9 cellular contexts compared by ENCODE assay signal in genomic region chr1:2528966-2529750, GRCh38. TPM values are rescaled to one million over a fixed set of nuclear protein-coding genes. Genes with fewer than 3 reads are reported as not detected.
DNase-seq lines count a peak whose midpoint lies in the region; ATAC-seq and TF ChIP-seq lines count a peak whose summit lies in the region.
"Had no signal": no experiment of that assay in that cellular context is flagged by ENCODE, and none has a peak within 500 bp of the region (broad histone marks: within the 10 kb centered on the region; RNA-seq: fewer than 3 reads in every experiment).

No MANE protein-coding gene starts in this region.

- H3K36me3 ChIP-seq in endodermal cell (ENCODE audit: control insufficient read depth, insufficient read depth, low read length) (no peaks in the 10 kb centered on the region), sigmoid colon (no peaks in the 10 kb centered on the region)

- H3K9ac ChIP-seq in endodermal cell (ENCODE audit: extremely low read depth, low read length, poor library complexity, severe bottlenecking): no peak overlapping the region

- peaks cover 71% of the 10 kb centered on the region for H3K27me3 ChIP-seq in endodermal cell (ENCODE audit: control insufficient read depth, insufficient read depth, low read length, poor library complexity, severe bottlenecking)
- H3K27me3 ChIP-seq in sigmoid colon: peaks cover 35 to 65% (median 58%) of the 10 kb centered on the region in 3 donors

- TF ChIP-seq POLR2A in sigmoid colon (IDR thresholded peaks at IDR 0.05): no peak

- POLR2A ChIA-PET in activated CD4-positive, alpha-beta T cell treated with anti-CD3 and anti-CD28 coated beads for 36 hours (lab: Charles Lee): interaction anchor here (1.4 kb wide), 1 partner anchor 12 kb away, joined by 4 read pairs; no protein-coding TSS in a partner anchor

- intact Hi-C loops in activated CD4-positive, alpha-beta T cell treated with anti-CD3 and anti-CD28 coated beads for 36 hours (cut with DNase I, micrococcal nuclease): loop anchor here in 1 of 2 experiments (10.0 kb wide), 2 partner anchors 1096 to 1326 kb away; partner anchors contain the start of genes CEP104, DFFB and TPRG1L
- intact Hi-C loops in sigmoid colon (cut with DNase I): loop anchor here (5.0 to 10.0 kb wide), 2 partner anchors 116 to 327 kb away; no protein-coding TSS in a partner anchor

- CTCF ChIA-PET in activated CD4-positive, alpha-beta T cell treated with anti-CD3 and anti-CD28 coated beads for 36 hours (lab: Charles Lee): interaction anchor here (1.1 kb wide), 1 partner anchor 17 kb away, joined by 3 read pairs; no protein-coding TSS in a partner anchor

- H3K9me3 ChIP-seq in endodermal cell (ENCODE audit: control insufficient read depth, low read length) (no peaks in the 10 kb centered on the region), sigmoid colon (no peaks in the 10 kb centered on the region)

- no peak for TF ChIP-seq EP300 in sigmoid colon (IDR thresholded peaks at IDR 0.05)

- TF ChIP-seq CTCF in GM12874 (IDR thresholded peaks at IDR 0.05; ENCODE audit: insufficient read depth, low read depth, low read length) (0 out of 2 replicates have a peak, but pooled peaks have one; percentile 20), endodermal cell (conservative IDR thresholded peaks at IDR 0.05) (peak; percentile 24), sigmoid colon (IDR thresholded peaks at IDR 0.05) (no peak)

- peaks cover 27% of the 10 kb centered on the region for H3K4me1 Mint-ChIP-seq in activated CD4-positive, alpha-beta T cell treated with anti-CD3 and anti-CD28 coated beads for 36 hours
- H3K4me1 Mint-ChIP-seq in endodermal cell: peaks cover 14% of the 10 kb centered on the region

- H3K4me1 ChIP-seq in endodermal cell (ENCODE audit: control insufficient read depth, insufficient read depth, low read length): no peaks in the 10 kb centered on the region
- peaks cover 0 to 55% (median 53%) of the 10 kb centered on the region in 4 donors for H3K4me1 ChIP-seq in sigmoid colon

- 5 to 7% methylated on average over 26 to 77 of the region's 77 CpGs for WGBS in endodermal cell (ENCODE audit: insufficient coverage in 1 of 2, insufficient read length in 1 of 2), 2 experiments
- WGBS in sigmoid colon, 2 donors: 2 to 3% methylated on average over 77 of the region's 77 CpGs

- H3K27me3 Mint-ChIP-seq in activated CD4-positive, alpha-beta T cell treated with anti-CD3 and anti-CD28 coated beads for 36 hours: peaks cover 10% of the 10 kb centered on the region
- H3K27me3 Mint-ChIP-seq in endodermal cell (ENCODE audit: insufficient read depth): peaks cover 67% of the 10 kb centered on the region

- peak overlapping the region; percentile 59 for H3K4me3 Mint-ChIP-seq in activated CD4-positive, alpha-beta T cell treated with anti-CD3 and anti-CD28 coated beads for 36 hours
- H3K4me3 Mint-ChIP-seq in endodermal cell: peak overlapping the region; percentile 33

- no peak overlapping the region for H3K27ac Mint-ChIP-seq in activated CD4-positive, alpha-beta T cell treated with anti-CD3 and anti-CD28 coated beads for 36 hours
- no peak overlapping the region for H3K27ac Mint-ChIP-seq in endodermal cell

- H3K9me3 Mint-ChIP-seq in activated CD4-positive, alpha-beta T cell treated with anti-CD3 and anti-CD28 coated beads for 36 hours (ENCODE audit: low read depth): no peaks in the 10 kb centered on the region
- H3K9me3 Mint-ChIP-seq in endodermal cell: no peaks in the 10 kb centered on the region

- DNase-seq in activated CD4-positive, alpha-beta T cell treated with anti-CD3 and anti-CD28 coated beads for 36 hours: peak; percentile 67
- DNase-seq in endodermal cell (peak; percentile 92), sigmoid colon (no peak), mucosa of gallbladder (ENCODE audit: low spot score) (no peak)

- no peaks in the 10 kb centered on the region for H3K36me3 Mint-ChIP-seq in activated CD4-positive, alpha-beta T cell treated with anti-CD3 and anti-CD28 coated beads for 36 hours (ENCODE audit: low read depth)
- H3K36me3 Mint-ChIP-seq in endodermal cell (ENCODE audit: low read depth): no peaks in the 10 kb centered on the region

- no peak for ATAC-seq in activated CD4-positive, alpha-beta T cell treated with anti-CD3 and anti-CD28 coated beads for 36 hours
- ATAC-seq in GM18502 (IDR thresholded peaks at IDR 0.05; ENCODE audit: poor library complexity, unreplicated experiment): no peak
- no peak for ATAC-seq in GM21447 (IDR thresholded peaks at IDR 0.05; ENCODE audit: unreplicated experiment)
- ATAC-seq in HG02763 (IDR thresholded peaks at IDR 0.05; ENCODE audit: unreplicated experiment): no peak

- H3K4me3 ChIP-seq in endodermal cell (ENCODE audit: low read length) (no peak overlapping the region), sigmoid colon (peak overlapping the region in 3 of 4 donors; percentile 26 to 29 (median 28))

- H3K27ac ChIP-seq in endodermal cell (ENCODE audit: low read depth, low read length) (peak overlapping the region; percentile 88), sigmoid colon (no peak overlapping the region)
- H3K27ac ChIP-seq: HL-60 had no signal

RNA-seq across cellular contexts. Expression of gene HES5, which starts 0.9 kb away (rescaled TPM):
- under 1 TPM in 1 of 2 experiments, not detected in 1; 0.14 TPM for total RNA-seq in activated CD4-positive, alpha-beta T cell treated with anti-CD3 and anti-CD28 coated beads for 36 hours
- not detected for total RNA-seq in endodermal cell
- 59.2 TPM for polyA plus RNA-seq in endodermal cell (2013, experiment 1 of 2)
- polyA plus RNA-seq in endodermal cell (2013, experiment 2 of 2): 46.1 TPM
- under 1 TPM in 1 of 4 donors, not detected in 3; 0.36 TPM for total RNA-seq in sigmoid colon
- polyA plus RNA-seq in sigmoid colon: 1 to 10 TPM in 1 of 3 donors, under 1 TPM in 1, not detected in 1; 0.61 to 1.2 TPM
- 0.20 TPM for total RNA-seq in mucosa of gallbladder

RNA-seq across cellular contexts. Expression of gene PANK4, which starts 2.8 kb away (rescaled TPM):
- total RNA-seq in activated CD4-positive, alpha-beta T cell treated with anti-CD3 and anti-CD28 coated beads for 36 hours: 10 to 100 TPM; 32.4 to 39.2 TPM
- 10 to 100 TPM; 45.6 to 49.5 TPM for total RNA-seq in endodermal cell
- polyA plus RNA-seq in endodermal cell (2013, experiment 1 of 2): 34.9 TPM
- polyA plus RNA-seq in endodermal cell (2013, experiment 2 of 2): 35.6 TPM
- total RNA-seq in sigmoid colon: 10 to 100 TPM; 23.6 to 37.7 (median 27.9) TPM
- polyA plus RNA-seq in sigmoid colon: 10 to 100 TPM; 11.4 to 25.4 (median 13.4) TPM
- 39.9 TPM for total RNA-seq in mucosa of gallbladder

RNA-seq across cellular contexts. Expression of gene TNFRSF14, which starts 27.0 kb away (rescaled TPM):
- 100 to 1,000 TPM; 135 to 145 TPM for total RNA-seq in activated CD4-positive, alpha-beta T cell treated with anti-CD3 and anti-CD28 coated beads for 36 hours
- total RNA-seq in endodermal cell (under 1 TPM; 0.29 to 0.46 TPM), sigmoid colon (10 to 100 TPM; 37.5 to 73.4 (median 60.4) TPM), mucosa of gallbladder (231 TPM)
- polyA plus RNA-seq in endodermal cell (2013, experiment 1 of 2): 1.1 TPM
- 0.95 TPM for polyA plus RNA-seq in endodermal cell (2013, experiment 2 of 2)
- 100 to 1,000 TPM in 1 of 3 donors, 10 to 100 TPM in 2; 53.5 to 185 (median 64.7) TPM for polyA plus RNA-seq in sigmoid colon

RNA-seq across cellular contexts. Expression of gene PLCH2, which starts 53.1 kb away (rescaled TPM):
- total RNA-seq in activated CD4-positive, alpha-beta T cell treated with anti-CD3 and anti-CD28 coated beads for 36 hours: 1 to 10 TPM; 5.1 to 6.3 TPM
- total RNA-seq in endodermal cell (under 1 TPM; 0.18 to 0.31 TPM), sigmoid colon (1 to 10 TPM in 2 of 4 donors, under 1 TPM in 1, not detected in 1; 0.54 to 1.7 (median 1.1) TPM), mucosa of gallbladder (8.1 TPM)
- 1.4 TPM for polyA plus RNA-seq in endodermal cell (2013, experiment 1 of 2)
- polyA plus RNA-seq in endodermal cell (2013, experiment 2 of 2): 0.99 TPM
- 1 to 10 TPM in 1 of 3 donors, under 1 TPM in 1, not detected in 1; 0.60 to 3.8 TPM for polyA plus RNA-seq in sigmoid colon

RNA-seq across cellular contexts. Expression of gene PRXL2B, which starts 57.4 kb away (rescaled TPM):
- total RNA-seq in activated CD4-positive, alpha-beta T cell treated with anti-CD3 and anti-CD28 coated beads for 36 hours: 10 to 100 TPM; 23.7 to 36.8 TPM
- total RNA-seq in endodermal cell (10 to 100 TPM; 33.4 to 34.4 TPM), sigmoid colon (10 to 100 TPM in 3 of 4 donors, 1 to 10 TPM in 1; 8.6 to 18.2 (median 15.3) TPM), mucosa of gallbladder (133 TPM)
- polyA plus RNA-seq in endodermal cell (2013, experiment 1 of 2): 33.4 TPM
- polyA plus RNA-seq in endodermal cell (2013, experiment 2 of 2): 29.0 TPM
- 10 to 100 TPM; 28.2 to 53.2 (median 42.1) TPM for polyA plus RNA-seq in sigmoid colon

Comparison
In these comparisons a context has a peak if more than half of its experiments do, and no peak if none do; other contexts are left out.
1. CTCF ChIP-seq: peak in GM12874 (single experiment) and endodermal cell (single experiment); none in sigmoid colon (0 of 4).
2. DNase-seq: peak in activated CD4-positive, alpha-beta T cell treated with anti-CD3 and anti-CD28 coated beads for 36 hours (single experiment) and endodermal cell (single experiment); none in sigmoid colon (single experiment) and mucosa of gallbladder (single experiment).
3. RNA of gene TNFRSF14, which starts 27.0 kb away (total RNA-seq): 231 TPM in mucosa of gallbladder (single experiment), 135 to 145 TPM in activated CD4-positive, alpha-beta T cell treated with anti-CD3 and anti-CD28 coated beads for 36 hours and 37.5 to 73.4 TPM in sigmoid colon; 0.29 to 0.46 TPM in endodermal cell; every median in the first group is over 10 times any median in the second.